In genomic region chr16:23148513-23149266, GRCh38 we compare ENCODE assay signal across 8 cellular contexts. TPM values are rescaled to one million over a fixed set of nuclear protein-coding genes. Genes with fewer than 3 reads are reported as not detected.
A peak's percentile ranks its signal among the peaks of the same experiment; 100 is the strongest.
DNase-seq lines count a peak whose midpoint lies in the region; ATAC-seq and TF ChIP-seq lines count a peak whose summit lies in the region.

No MANE protein-coding gene starts in this region.

- H2AFZ ChIP-seq in neuron (ENCODE audit: low read depth, low read length) = no peak overlapping the region

- CTCF ChIA-PET in AG04449 (lab: Yijun Ruan, JAX) = interaction anchor here (1.1 to 1.4 kb wide), 3 partner anchors 34 to 288 kb away, joined by 3 to 4 read pairs (median 3); partner anchors contain the start of gene SCNN1G

- no peak for TF ChIP-seq CTCF in AG04449 (IDR thresholded peaks at IDR 0.05; ENCODE audit: insufficient read depth, low read length, missing control alignments)
- no peak for TF ChIP-seq CTCF in foreskin fibroblast (IDR thresholded peaks at IDR 0.05; ENCODE audit: low read depth, low read length)

- ATAC-seq in GM18907 (IDR thresholded peaks at IDR 0.05; ENCODE audit: unreplicated experiment) = peak; percentile 39
- peak; percentile 38 for ATAC-seq in HG03135 (IDR thresholded peaks at IDR 0.05; ENCODE audit: unreplicated experiment)

- no peaks in the 10 kb centered on the region for H3K27me3 ChIP-seq in neuron (ENCODE audit: insufficient read depth, low read length)

- POLR2A ChIA-PET in AG04449 (lab: Yijun Ruan, JAX) = interaction anchor here (0.9 kb wide), 1 partner anchor 243 kb away, joined by 3 read pairs; no protein-coding TSS in a partner anchor

- H3K27ac ChIP-seq in temporal lobe (ENCODE audit: low read depth, low read length) = peak overlapping the region; percentile 36

- no peaks in the 10 kb centered on the region for H3K9me3 ChIP-seq in neuron (ENCODE audit: low read length)

- H3K4me1 ChIP-seq in neuron (ENCODE audit: insufficient read depth, low read length) = peaks cover 9% of the 10 kb centered on the region

- DNase-seq in AG04449 (ENCODE audit: low read depth, low spot score) = no peak
- DNase-seq in activated effector memory CD4-positive, alpha-beta T cell treated with anti-CD3 and anti-CD28 coated beads, Interleukin-2, amount 50 U/mL, for 16 hours = peak; percentile 86
- DNase-seq in foreskin fibroblast = peak; percentile 45 to 80

- H3K36me3 ChIP-seq in neuron (ENCODE audit: insufficient read depth, low read length) = no peaks in the 10 kb centered on the region

- H3K4me3 ChIP-seq in AG04449 (ENCODE audit: low read depth, low read length) = peak overlapping the region; percentile 66
- H3K4me3 ChIP-seq in foreskin fibroblast (ENCODE audit: low read depth in 1 of 2, low read length in 2 of 2) = peak overlapping the region; percentile 72 to 74
- peak overlapping the region; percentile 46 for H3K4me3 ChIP-seq in neuron (ENCODE audit: low read length)

TF ChIP-seq in PFSK-1, 5 proteins besides CTCF, POLR2A, EP300 and RAD21:
- peak; percentile 18 for TF ChIP-seq FOXP2 (optimal IDR thresholded peaks at IDR 0.05; ENCODE audit: borderline replicate concordance, extremely low read depth, extremely low read length, insufficient read depth)
- TF ChIP-seq SIN3A (IDR thresholded peaks at IDR 0.05; ENCODE audit: borderline replicate concordance, insufficient read depth, low read length) = peak; percentile 45; the same call in 1 of the 2 replicates
- TF ChIP-seq REST (IDR thresholded peaks at IDR 0.05; ENCODE audit: insufficient read depth in 1 of 2, low read depth in 2 of 2, low read length in 2 of 2) = no peak
- TF ChIP-seq TAF1 (IDR thresholded peaks at IDR 0.05; ENCODE audit: borderline replicate concordance, insufficient read depth, low read length) = no peak

RNA-seq across cellular contexts. Expression of gene USP31, which starts 0.6 kb away (rescaled TPM):
- polyA plus RNA-seq in PFSK-1 (2012; ENCODE audit: insufficient read length, low read depth) = 6.2 TPM
- 25.1 TPM for total RNA-seq in temporal lobe

RNA-seq across cellular contexts. Expression of gene SCNN1G, which starts 33.9 kb away (rescaled TPM):
- 1.3 TPM for polyA plus RNA-seq in PFSK-1 (2012; ENCODE audit: insufficient read length, low read depth)
- total RNA-seq in temporal lobe = 0.98 TPM
